In genomic region chr21:43731476-43731875, GRCh38 we compare ENCODE assay signal across 12 cellular contexts. TPM values are rescaled to one million over a fixed set of nuclear protein-coding genes. Genes with fewer than 3 reads are reported as not detected.
A peak's percentile ranks its signal among the peaks of the same experiment; 100 is the strongest.
DNase-seq lines count a peak whose midpoint lies in the region; ATAC-seq and TF ChIP-seq lines count a peak whose summit lies in the region.
"Had no signal": no experiment of that assay in that cellular context is flagged by ENCODE, and none has a peak within 500 bp of the region (broad histone marks: within the 10 kb centered on the region; RNA-seq: fewer than 3 reads in every experiment).

No MANE protein-coding gene starts in this region.

- no peak overlapping the region for H3K27ac ChIP-seq in HEK293 (ENCODE audit: extremely low read depth, low read depth, low read length)
- H3K27ac ChIP-seq in right lobe of liver: peak overlapping the region; percentile 72 to 98 (median 83)
- peak overlapping the region; percentile 46 for H3K27ac ChIP-seq in temporal lobe (ENCODE audit: low read depth, low read length)
- H3K27ac ChIP-seq: prostate gland had no signal

- TF ChIP-seq CTCF in HEK293 (tag by site-specific recombination; IDR thresholded peaks at IDR 0.05) (no peak), brain (conservative IDR thresholded peaks at IDR 0.05) (no peak), right lobe of liver (IDR thresholded peaks at IDR 0.05) (no peak)

- no peaks in the 10 kb centered on the region for H3K9me3 ChIP-seq in HEK293 (ENCODE audit: control insufficient read depth, insufficient read depth, low read depth, low read length)
- H3K9me3 ChIP-seq in right lobe of liver: no peaks in the 10 kb centered on the region
- H3K9me3 ChIP-seq: prostate gland had no signal

- H3K4me1 ChIP-seq in HEK293 (ENCODE audit: control insufficient read depth, insufficient read depth, low read length) (peaks cover 6% of the 10 kb centered on the region; the same call in 1 of the 2 replicates), right lobe of liver (peaks cover 2 to 81% (median 36%) of the 10 kb centered on the region in 4 donors)

- peaks cover 10% of the 10 kb centered on the region for H3K36me3 Mint-ChIP-seq in brain

- intact Hi-C loops in right lobe of liver (cut with DNase I): no loop called here

- DNase-seq in right lobe of liver (peak in 1 of 3 donors; percentile 74), SW480 (ENCODE audit: low spot score) (no peak), H4 (ENCODE audit: low spot score) (no peak)
- DNase-seq: NCI-H1694; NCI-H774; SIG-M5; stimulated activated naive CD4-positive, alpha-beta T cell had no signal

- peaks cover 3% of the 10 kb centered on the region for H3K27me3 Mint-ChIP-seq in brain

- ATAC-seq in right lobe of liver (peak; percentile 13 to 40 (median 30)), GM19324 (IDR thresholded peaks at IDR 0.05; ENCODE audit: low FRiP score, unreplicated experiment) (no peak)

- peaks cover 92% of the 10 kb centered on the region for H3K4me1 Mint-ChIP-seq in brain

- H3K36me3 ChIP-seq in HEK293 (ENCODE audit: control insufficient read depth in 2 of 2, insufficient read depth in 1 of 2, low read length in 2 of 2) (peaks cover 0 to 25% of the 10 kb centered on the region in 2 experiments; a peak in 2 of 3 replicates), right lobe of liver (peaks cover 0 to 2% (median 0%) of the 10 kb centered on the region in 4 donors)
- H3K36me3 ChIP-seq: prostate gland had no signal

- no peaks in the 10 kb centered on the region for H3K27me3 ChIP-seq in right lobe of liver

- H3K4me3 ChIP-seq in HEK293 (ENCODE audit: low read depth, low read length) (no peak overlapping the region), right lobe of liver (peak overlapping the region in 1 of 3 donors; percentile 32)
- H3K4me3 ChIP-seq: prostate gland had no signal

- peak; percentile 44 for TF ChIP-seq POLR2A in right lobe of liver (IDR thresholded peaks at IDR 0.05)

- POLR2A ChIA-PET in HEK293 (lab: Yijun Ruan, JAX): no interaction called here

- peaks cover 0 to 2% (median 0%) of the 10 kb centered on the region in 5 experiments for H3K9me3 Mint-ChIP-seq in brain

- 43% methylated on average over 6 of the region's 6 CpGs for WGBS in right lobe of liver (ENCODE audit: insufficient coverage, low coverage, low lambda C conversion rate, missing lambda C conversion rate)

- H3K27ac Mint-ChIP-seq in brain: peak overlapping the region in 4 of 5 experiments; percentile 96 to 99 (median 98)

- CTCF ChIA-PET in HEK293 (lab: Yijun Ruan, JAX): no interaction called here

- peak overlapping the region; percentile 55 to 82 (median 60) for H3K4me3 Mint-ChIP-seq in brain

TF ChIP-seq in HEK293, 187 proteins besides CTCF, POLR2A, EP300 and RAD21:
- TF ChIP-seq PRDM4 (tag by site-specific recombination; IDR thresholded peaks at IDR 0.05): no peak
- TF ChIP-seq, protein P1, sequence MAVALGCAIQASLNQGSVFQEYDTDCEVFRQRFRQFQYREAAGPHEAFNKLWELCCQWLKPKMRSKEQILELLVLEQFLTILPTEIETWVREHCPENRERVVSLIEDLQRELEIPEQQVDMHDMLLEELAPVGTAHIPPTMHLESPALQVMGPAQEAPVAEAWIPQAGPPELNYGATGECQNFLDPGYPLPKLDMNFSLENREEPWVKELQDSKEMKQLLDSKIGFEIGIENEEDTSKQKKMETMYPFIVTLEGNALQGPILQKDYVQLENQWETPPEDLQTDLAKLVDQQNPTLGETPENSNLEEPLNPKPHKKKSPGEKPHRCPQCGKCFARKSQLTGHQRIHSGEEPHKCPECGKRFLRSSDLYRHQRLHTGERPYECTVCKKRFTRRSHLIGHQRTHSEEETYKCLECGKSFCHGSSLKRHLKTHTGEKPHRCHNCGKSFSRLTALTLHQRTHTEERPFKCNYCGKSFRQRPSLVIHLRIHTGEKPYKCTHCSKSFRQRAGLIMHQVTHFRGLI (tag by site-specific recombination; IDR thresholded peaks at IDR 0.05): 0 out of 2 replicates have a peak, but pooled peaks have one; percentile 38

RNA-seq across cellular contexts. Expression of gene PDXK, which starts 12.5 kb away (rescaled TPM):
- polyA plus RNA-seq in brain (ENCODE audit: insufficient read depth, low read depth, low replicate concordance): 83.2 TPM
- total RNA-seq in right lobe of liver (10 to 100 TPM; 52.9 to 87.5 (median 58.9) TPM), temporal lobe (38.6 TPM)
- total RNA-seq in H4 (2014; rRNA removed; shearing (Covaris generic)): 99.6 and 107 TPM in 2 replicates

RNA-seq across cellular contexts. Expression of gene CSTB, which starts 44.6 kb away (rescaled TPM):
- polyA plus RNA-seq in brain (ENCODE audit: insufficient read depth, low read depth, low replicate concordance): 63.4 TPM
- 100 to 1,000 TPM in 1 of 6 experiments, 10 to 100 TPM in 5; 16.6 to 137 (median 23.2) TPM for total RNA-seq in right lobe of liver
- 5.7 TPM for total RNA-seq in temporal lobe
- 20.0 and 33.8 TPM in 2 replicates for total RNA-seq in H4 (2014; rRNA removed; shearing (Covaris generic))

RNA-seq across cellular contexts. Expression of gene RRP1, which starts 57.9 kb away (rescaled TPM):
- polyA plus RNA-seq in brain (ENCODE audit: insufficient read depth, low read depth, low replicate concordance): 27.4 TPM
- total RNA-seq in right lobe of liver (10 to 100 TPM in 4 of 6 experiments, 1 to 10 TPM in 2; 8.8 to 25.1 (median 12.9) TPM), temporal lobe (12.3 TPM)
- 44.7 and 46.2 TPM in 2 replicates for total RNA-seq in H4 (2014; rRNA removed; shearing (Covaris generic))
